15 cellular contexts compared by ENCODE assay signal in the genomic region with DNA sequence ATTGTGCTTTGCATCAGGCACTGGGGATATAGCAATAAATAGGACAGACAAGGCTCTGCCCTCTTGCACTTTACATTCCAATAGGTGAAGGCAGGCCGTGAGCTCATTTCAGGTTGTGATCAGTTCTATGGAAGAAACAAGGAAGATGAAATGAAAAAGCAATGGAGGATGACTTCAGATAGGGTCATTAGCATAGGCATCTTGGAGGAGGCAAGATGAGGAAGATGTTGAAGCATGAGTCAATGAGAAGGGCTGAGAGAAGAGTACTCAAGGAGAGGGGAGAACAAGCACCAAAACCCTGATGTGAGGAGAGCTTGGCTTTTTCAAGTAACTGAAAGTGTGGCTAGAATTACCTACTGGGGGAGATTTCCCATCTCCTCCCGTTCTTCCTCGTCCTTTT. TPM values are rescaled to one million over a fixed set of nuclear protein-coding genes. Genes with fewer than 3 reads are reported as not detected.
"Had no signal": no experiment of that assay in that cellular context is flagged by ENCODE, and none has a peak within 500 bp of the region (broad histone marks: within the 10 kb centered on the region; RNA-seq: fewer than 3 reads in every experiment).

No MANE protein-coding gene starts in this region.

- H3K27me3 ChIP-seq: body of pancreas, sigmoid colon, upper lobe of right lung had no signal

- H3K4me3 ChIP-seq: body of pancreas, pancreas, sigmoid colon, upper lobe of right lung had no signal

- H3K9me3 ChIP-seq: body of pancreas, pancreas, sigmoid colon, upper lobe of right lung had no signal

- H3K27ac ChIP-seq: body of pancreas, pancreas, sigmoid colon, upper lobe of right lung had no signal

- ATAC-seq: activated CD4-positive, alpha-beta T cell treated with anti-CD3 and anti-CD28 coated beads for 36 hours; body of pancreas; naive thymus-derived CD8-positive, alpha-beta T cell; pancreas; stimulated activated naive B cell treated with anti-CD40 and anti-IgM and Interleukin-4, amounts not matched to agents 10 μg/mL and 1 μg/mL and 100 μg/mL, for 72 hours; T-helper 17 cell; upper lobe of right lung had no signal

- H3K36me3 ChIP-seq: pancreas, sigmoid colon, upper lobe of right lung had no signal

- H3K4me1 ChIP-seq: body of pancreas, pancreas had no signal

- DNase-seq: activated CD4-positive, alpha-beta T cell treated with anti-CD3 and anti-CD28 coated beads for 36 hours; activated CD4-positive, alpha-beta T cell treated with anti-CD3 and anti-CD28 coated beads, Interleukin-2, amount 50 U/mL, for 48 hours; amniotic stem cell; body of pancreas; cortex of kidney; erythroblast; hypothalamus; naive thymus-derived CD8-positive, alpha-beta T cell; pancreas; sigmoid colon; stimulated activated CD4-positive, alpha-beta T cell treated with anti-CD3 and anti-CD28 coated beads, Interleukin-4, amount 100 ng/mL, for 4 hours; stimulated activated naive B cell treated with anti-CD40 and anti-IgM and Interleukin-4, amounts not matched to agents 10 μg/mL and 1 μg/mL and 100 μg/mL, for 72 hours; T-helper 17 cell; upper lobe of right lung had no signal

RNA-seq across cellular contexts. Expression of a gene that starts 5.0 kb away (rescaled TPM):
- total RNA-seq: activated T-helper 1 cell treated with anti-CD3 and anti-CD28 coated beads, Interleukin-12 subunit alpha, Interleukin-12 subunit beta, Interleukin-2, Interleukin-4 antibody, amounts not matched to agents 30 ng/mL and 10 ng/mL and 1 ng/mL, durations not matched to agents 14 hours and 24 hours and 36 hours; naive thymus-derived CD8-positive, alpha-beta T cell had no signal
- polyA plus RNA-seq: naive thymus-derived CD8-positive, alpha-beta T cell had no signal
